35 cellular contexts compared by ENCODE assay signal in the genomic region with DNA sequence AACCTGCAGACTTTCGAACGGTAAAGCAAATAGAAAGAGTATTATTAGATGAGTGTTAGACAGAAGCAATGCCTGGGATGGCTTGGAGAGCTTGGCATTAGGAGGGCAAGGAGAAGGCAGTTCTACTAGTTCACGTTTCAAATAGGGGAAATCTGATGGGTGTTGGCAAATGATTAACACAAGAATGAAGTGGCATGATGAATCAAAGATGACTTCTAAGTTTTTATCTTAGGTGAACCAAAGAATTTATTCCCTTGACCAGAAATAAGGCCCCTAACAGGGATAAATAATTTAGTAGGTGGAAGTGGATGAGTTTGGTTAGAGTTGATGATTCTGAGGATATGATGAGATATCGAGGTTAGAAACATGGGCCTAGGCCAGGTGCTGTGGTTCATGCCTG.
"Had no signal": no experiment of that assay in that cellular context is flagged by ENCODE, and none has a peak within 500 bp of the region (broad histone marks: within the 10 kb centered on the region; RNA-seq: fewer than 3 reads in every experiment).

No MANE protein-coding gene starts in this region.

- H3K4me3 ChIP-seq: coronary artery, esophagus squamous epithelium, gastroesophageal sphincter had no signal

- FAIRE-seq: astrocyte, bronchial epithelial cell, endometrium, endothelial cell of umbilical vein had no signal

- H3K36me3 ChIP-seq: brain microvascular endothelial cell, esophagus squamous epithelium, WERI-Rb-1 had no signal

- H3K27me3 Mint-ChIP-seq: activated B cell treated with CpG ODN at 0.5 μM for 24 hours; activated CD8-positive, alpha-beta T cell treated with anti-CD3 and anti-CD28 coated beads for 36 hours; activated T-helper 17 cell treated with anti-CD3 and anti-CD28 coated beads, Interleukin-2, amount 50 U/mL, for 72 hours; central memory CD8-positive, alpha-beta T cell; T-cell had no signal

- H3K36me3 Mint-ChIP-seq: T-cell had no signal

- ATAC-seq: activated CD4-positive, CD25-positive, alpha-beta regulatory T cell treated with anti-CD3 and anti-CD28 coated beads, Interleukin-2, amount 50 U/mL, for 24 hours; activated CD8-positive, alpha-beta T cell treated with anti-CD3 and anti-CD28 coated beads for 36 hours; activated T-cell treated with anti-CD3 and anti-CD28 coated beads, Interleukin-2, amount 50 U/mL, for 4 hours; activated T-helper 17 cell treated with anti-CD3 and anti-CD28 coated beads, Interleukin-2, amount 50 U/mL, for 72 hours; gastroesophageal sphincter; T-cell had no signal

- H3K27ac Mint-ChIP-seq: activated CD8-positive, alpha-beta T cell treated with anti-CD3 and anti-CD28 coated beads for 36 hours; activated naive CD8-positive, alpha-beta T cell; activated T-helper 17 cell treated with anti-CD3 and anti-CD28 coated beads, Interleukin-2, amount 50 U/mL, for 72 hours; T-cell; T-helper 1 cell treated with Interleukin-12 subunit alpha and Interleukin-12 subunit beta and Interleukin-4 antibody, amounts not matched to agents 30 μg/mL and 1 μg/mL, for 36 hours; T-helper 2 cell treated with Interferon-gamma antibody and Interleukin-4, amounts not matched to agents 5 μg/mL and 100 μg/mL, for 36 hours had no signal

- H3K4me1 Mint-ChIP-seq: activated T-helper 17 cell treated with anti-CD3 and anti-CD28 coated beads, Interleukin-2, amount 50 U/mL, for 72 hours; central memory CD8-positive, alpha-beta T cell had no signal

- DNase-seq: activated B cell treated with CpG ODN at 0.5 μM for 24 hours; activated CD4-positive, alpha-beta T cell treated with anti-CD3 and anti-CD28 coated beads for 48 hours; activated CD4-positive, alpha-beta T cell treated with anti-CD3 and anti-CD28 coated beads, Interleukin-2, amount 50 U/mL, for 1 hour; activated CD4-positive, alpha-beta T cell treated with anti-CD3 and anti-CD28 coated beads, Interleukin-2, amount 50 U/mL, for 48 hours; activated CD8-positive, alpha-beta memory T cell treated with anti-CD3 and anti-CD28 coated beads for 24 hours; activated CD8-positive, alpha-beta T cell treated with anti-CD3 and anti-CD28 coated beads for 36 hours; activated effector memory CD4-positive, alpha-beta T cell treated with Interleukin-2 at 50 U/mL for 16 hours; activated gamma-delta T cell treated with Interleukin-2 at 50 U/mL for 16 hours; activated naive CD4-positive, alpha-beta T cell treated with anti-CD3 and anti-CD28 coated beads, Interleukin-2, amount 50 U/mL, for 16 hours; activated naive CD4-positive, alpha-beta T cell treated with Interleukin-2 at 50 U/mL for 16 hours; activated T-cell treated with anti-CD3 and anti-CD28 coated beads, Interleukin-2, amount 50 U/mL, for 4 hours; amniotic stem cell; anterior cingulate cortex; brain microvascular endothelial cell; dermis blood vessel endothelial cell; effector CD8-positive, alpha-beta T cell; esophagus squamous epithelium; foreskin melanocyte; SW 1271; T-cell; T1000; WERI-Rb-1 had no signal

- H3K27me3 ChIP-seq: brain microvascular endothelial cell, esophagus squamous epithelium, gastroesophageal sphincter had no signal

- H3K9me3 Mint-ChIP-seq: activated B cell treated with CpG ODN at 0.5 μM for 24 hours; activated CD8-positive, alpha-beta T cell treated with anti-CD3 and anti-CD28 coated beads for 36 hours; activated T-cell treated with anti-CD3 and anti-CD28 coated beads, Interleukin-2, amount 50 U/mL, for 4 hours; activated T-helper 17 cell treated with anti-CD3 and anti-CD28 coated beads, Interleukin-2, amount 50 U/mL, for 72 hours; central memory CD8-positive, alpha-beta T cell; T-cell; T-helper 1 cell treated with Interleukin-12 subunit alpha and Interleukin-12 subunit beta and Interleukin-4 antibody, amounts not matched to agents 30 μg/mL and 1 μg/mL, for 36 hours; T-helper 2 cell treated with Interferon-gamma antibody and Interleukin-4, amounts not matched to agents 5 μg/mL and 100 μg/mL, for 36 hours had no signal

- H3K4me3 Mint-ChIP-seq: activated B cell treated with CpG ODN at 0.5 μM for 24 hours; activated CD8-positive, alpha-beta T cell treated with anti-CD3 and anti-CD28 coated beads for 36 hours; activated naive CD8-positive, alpha-beta T cell; activated T-cell treated with anti-CD3 and anti-CD28 coated beads, Interleukin-2, amount 50 U/mL, for 4 hours; activated T-helper 17 cell treated with anti-CD3 and anti-CD28 coated beads, Interleukin-2, amount 50 U/mL, for 72 hours; central memory CD8-positive, alpha-beta T cell; T-helper 1 cell treated with Interleukin-12 subunit alpha and Interleukin-12 subunit beta and Interleukin-4 antibody, amounts not matched to agents 30 μg/mL and 1 μg/mL, for 36 hours; T-helper 2 cell treated with Interferon-gamma antibody and Interleukin-4, amounts not matched to agents 5 μg/mL and 100 μg/mL, for 36 hours had no signal

- H3K9me3 ChIP-seq: esophagus squamous epithelium, gastroesophageal sphincter had no signal

- H3K27ac ChIP-seq: brain microvascular endothelial cell, coronary artery, epithelial cell of prostate, esophagus squamous epithelium, gastroesophageal sphincter, WERI-Rb-1 had no signal
